ENCODE assay signal across 18 cellular contexts in the genomic region with DNA sequence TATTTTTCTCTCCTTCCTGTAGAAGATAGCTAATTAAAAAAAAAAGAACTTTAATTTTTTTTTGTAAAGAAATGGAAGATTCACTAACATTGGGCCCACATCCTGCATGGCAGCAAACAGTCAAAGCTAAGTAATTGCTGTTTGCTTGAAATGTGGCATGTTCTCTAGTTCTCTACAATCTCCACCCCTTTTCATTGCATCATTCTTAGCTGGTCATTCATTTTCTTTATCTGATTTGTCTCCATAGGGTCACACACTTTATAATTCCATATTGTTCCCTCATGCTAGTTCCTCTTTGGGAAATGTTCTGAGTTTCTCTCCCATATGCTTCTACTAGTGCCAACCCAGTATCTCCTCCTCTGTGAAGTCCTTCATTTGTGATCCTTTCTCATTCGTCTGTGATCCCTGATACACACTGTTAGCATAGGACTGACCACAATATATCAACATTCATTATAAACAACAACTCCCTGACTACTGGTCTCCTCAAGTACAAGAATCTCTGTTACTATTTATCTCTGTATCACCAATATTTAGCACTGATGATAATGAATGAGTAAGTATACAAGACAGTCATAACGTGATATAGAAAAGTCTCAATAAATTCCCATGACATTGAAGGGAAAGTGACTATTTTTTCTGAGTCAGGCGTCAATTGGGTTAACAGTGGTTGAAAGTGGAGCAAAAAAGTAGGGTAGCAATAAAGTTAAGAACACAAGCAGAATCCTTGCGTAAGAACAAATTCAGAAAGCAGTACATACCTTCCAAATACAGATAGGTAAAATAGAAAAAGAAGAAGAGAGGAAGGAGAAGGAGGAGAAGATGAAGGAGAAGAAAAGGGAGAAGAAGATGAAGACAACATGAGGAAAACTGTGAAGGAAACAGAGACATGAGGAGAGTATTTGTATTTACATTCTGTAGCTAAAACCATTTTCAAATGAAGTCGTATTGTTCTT. TPM values are rescaled to one million over a fixed set of nuclear protein-coding genes. Genes with fewer than 3 reads are reported as not detected.
DNase-seq lines count a peak whose midpoint lies in the region; ATAC-seq and TF ChIP-seq lines count a peak whose summit lies in the region.
"Had no signal": no experiment of that assay in that cellular context is flagged by ENCODE, and none has a peak within 500 bp of the region (broad histone marks: within the 10 kb centered on the region; RNA-seq: fewer than 3 reads in every experiment).

No MANE protein-coding gene starts in this region.

- ATAC-seq in activated CD8-positive, alpha-beta T cell treated with anti-CD3 and anti-CD28 coated beads for 36 hours, result peak; percentile 21
- ATAC-seq in activated CD8-positive, alpha-beta T cell treated with anti-CD3 and anti-CD28 coated beads, Interleukin-2, amount 10 ng/mL, durations not matched to agents 7 days and 5 days, result no peak
- ATAC-seq in HG03280 (IDR thresholded peaks at IDR 0.05; ENCODE audit: unreplicated experiment) (no peak), HG02973 (IDR thresholded peaks at IDR 0.05; ENCODE audit: unreplicated experiment) (no peak)
- ATAC-seq: left ventricle myocardium superior, pancreas had no signal

- intact Hi-C loops in activated CD8-positive, alpha-beta T cell treated with anti-CD3 and anti-CD28 coated beads for 36 hours (cut with micrococcal nuclease), result loop anchor here (2.0 to 5.0 kb wide), 2 partner anchors 15 to 61 kb away; no protein-coding TSS in a partner anchor
- intact Hi-C loops in activated T-helper 1 cell treated with anti-CD3 and anti-CD28 coated beads, Interleukin-12 subunit alpha, Interleukin-12 subunit beta, Interleukin-2, Interleukin-4 antibody, amounts not matched to agents 30 ng/mL and 10 ng/mL and 1 ng/mL, durations not matched to agents 14 hours and 24 hours and 36 hours (cut with micrococcal nuclease), result no loop called here
- intact Hi-C loops in transverse colon (cut with DNase I; ENCODE audit: low total_unique reads), result no loop called here

- peak overlapping the region; percentile 44 for H3K9ac ChIP-seq in Loucy (ENCODE audit: low read depth, low read length, poor library complexity, severe bottlenecking)

- no peaks in the 10 kb centered on the region for H3K27me3 Mint-ChIP-seq in activated CD8-positive, alpha-beta T cell treated with anti-CD3 and anti-CD28 coated beads for 36 hours
- no peaks in the 10 kb centered on the region for H3K27me3 Mint-ChIP-seq in activated CD8-positive, alpha-beta T cell treated with anti-CD3 and anti-CD28 coated beads, Interleukin-2, amount 10 ng/mL, durations not matched to agents 7 days and 5 days (ENCODE audit: low read depth)
- no peaks in the 10 kb centered on the region for H3K27me3 Mint-ChIP-seq in activated T-helper 1 cell treated with anti-CD3 and anti-CD28 coated beads, Interleukin-12 subunit alpha, Interleukin-12 subunit beta, Interleukin-2, Interleukin-4 antibody, amounts not matched to agents 30 ng/mL and 10 ng/mL and 1 ng/mL, durations not matched to agents 14 hours and 24 hours and 36 hours (ENCODE audit: insufficient read depth)

- H4K20me1 ChIP-seq in Loucy (ENCODE audit: insufficient read depth, low read length, poor library complexity, severe bottlenecking), result no peaks in the 10 kb centered on the region
- no peaks in the 10 kb centered on the region for H4K20me1 ChIP-seq in osteoblast (ENCODE audit: insufficient read depth, low read length)

- in situ Hi-C loops in transverse colon (cut with MboI; ENCODE audit: low pct_ligation_motif_present in 1 of 4, low pct_unique_long_range_greater_than_20kb in 1 of 4, low sequenced_read_pairs in 3 of 4), result loop anchor here (10.0 to 25.0 kb wide), 3 partner anchors 264 to 289 kb away; no protein-coding TSS in a partner anchor

- H3K27me3 ChIP-seq in Loucy (ENCODE audit: insufficient read depth, low read length, poor library complexity, severe bottlenecking), result no peaks in the 10 kb centered on the region
- no peaks in the 10 kb centered on the region for H3K27me3 ChIP-seq in osteoblast (ENCODE audit: insufficient read depth, low read length)
- no peaks in the 10 kb centered on the region for H3K27me3 ChIP-seq in transverse colon
- H3K27me3 ChIP-seq: pancreas, spleen had no signal

- H3K4me3 ChIP-seq in Loucy (ENCODE audit: low read length, poor library complexity, severe bottlenecking) (no peak overlapping the region), osteoblast (ENCODE audit: insufficient read depth, low read length) (no peak overlapping the region), transverse colon (no peak overlapping the region)
- H3K4me3 ChIP-seq: HAP-1, pancreas, spleen had no signal

- no peaks in the 10 kb centered on the region for H3F3A ChIP-seq in Loucy (ENCODE audit: low read depth)

- H3K36me3 Mint-ChIP-seq in activated CD8-positive, alpha-beta T cell treated with anti-CD3 and anti-CD28 coated beads for 36 hours (ENCODE audit: low read depth), result peaks cover 4% of the 10 kb centered on the region
- H3K36me3 Mint-ChIP-seq in activated CD8-positive, alpha-beta T cell treated with anti-CD3 and anti-CD28 coated beads, Interleukin-2, amount 10 ng/mL, durations not matched to agents 7 days and 5 days (ENCODE audit: low read depth), result peaks cover 5% of the 10 kb centered on the region
- H3K36me3 Mint-ChIP-seq in activated T-helper 1 cell treated with anti-CD3 and anti-CD28 coated beads, Interleukin-12 subunit alpha, Interleukin-12 subunit beta, Interleukin-2, Interleukin-4 antibody, amounts not matched to agents 30 ng/mL and 10 ng/mL and 1 ng/mL, durations not matched to agents 14 hours and 24 hours and 36 hours (ENCODE audit: low read depth), result peaks cover 8% of the 10 kb centered on the region

- CTCF ChIA-PET in activated CD8-positive, alpha-beta T cell treated with anti-CD3 and anti-CD28 coated beads for 36 hours (lab: Charles Lee), result interaction anchor here (1.1 to 2.8 kb wide), 7 partner anchors 9 to 60 kb away, joined by 3 to 20 read pairs (median 11); no protein-coding TSS in a partner anchor
- CTCF ChIA-PET in activated CD8-positive, alpha-beta T cell treated with anti-CD3 and anti-CD28 coated beads, Interleukin-2, amount 10 ng/mL, durations not matched to agents 7 days and 5 days (lab: Charles Lee), result interaction anchor here (0.9 to 4.2 kb wide), 10 partner anchors 9 to 66 kb away, joined by 3 to 40 read pairs (median 8); a partner anchor contains a TSS

- H3K4me1 Mint-ChIP-seq in activated CD8-positive, alpha-beta T cell treated with anti-CD3 and anti-CD28 coated beads for 36 hours (ENCODE audit: low read depth), result peaks cover 60% of the 10 kb centered on the region
- peaks cover 49% of the 10 kb centered on the region for H3K4me1 Mint-ChIP-seq in activated CD8-positive, alpha-beta T cell treated with anti-CD3 and anti-CD28 coated beads, Interleukin-2, amount 10 ng/mL, durations not matched to agents 7 days and 5 days (ENCODE audit: low read depth)
- H3K4me1 Mint-ChIP-seq in activated T-helper 1 cell treated with anti-CD3 and anti-CD28 coated beads, Interleukin-12 subunit alpha, Interleukin-12 subunit beta, Interleukin-2, Interleukin-4 antibody, amounts not matched to agents 30 ng/mL and 10 ng/mL and 1 ng/mL, durations not matched to agents 14 hours and 24 hours and 36 hours (ENCODE audit: low read depth), result peaks cover 57% of the 10 kb centered on the region

- TF ChIP-seq EP300 in transverse colon (IDR thresholded peaks at IDR 0.05; ENCODE audit: low read depth), result no peak

- H3K4me2 ChIP-seq in Loucy (ENCODE audit: low read depth, low read length, poor library complexity, severe bottlenecking) (peak overlapping the region; percentile 45), osteoblast (ENCODE audit: insufficient read depth, low read length) (no peak overlapping the region)

- H3K27ac Mint-ChIP-seq in activated CD8-positive, alpha-beta T cell treated with anti-CD3 and anti-CD28 coated beads for 36 hours, result peak overlapping the region; percentile 70
- no peak overlapping the region for H3K27ac Mint-ChIP-seq in activated CD8-positive, alpha-beta T cell treated with anti-CD3 and anti-CD28 coated beads, Interleukin-2, amount 10 ng/mL, durations not matched to agents 7 days and 5 days
- H3K27ac Mint-ChIP-seq in activated T-helper 1 cell treated with anti-CD3 and anti-CD28 coated beads, Interleukin-12 subunit alpha, Interleukin-12 subunit beta, Interleukin-2, Interleukin-4 antibody, amounts not matched to agents 30 ng/mL and 10 ng/mL and 1 ng/mL, durations not matched to agents 14 hours and 24 hours and 36 hours, result peak overlapping the region; percentile 72

- H3K4me3 Mint-ChIP-seq in activated CD8-positive, alpha-beta T cell treated with anti-CD3 and anti-CD28 coated beads for 36 hours, result no peak overlapping the region
- H3K4me3 Mint-ChIP-seq in activated CD8-positive, alpha-beta T cell treated with anti-CD3 and anti-CD28 coated beads, Interleukin-2, amount 10 ng/mL, durations not matched to agents 7 days and 5 days, result no peak overlapping the region
- no peak overlapping the region for H3K4me3 Mint-ChIP-seq in activated T-helper 1 cell treated with anti-CD3 and anti-CD28 coated beads, Interleukin-12 subunit alpha, Interleukin-12 subunit beta, Interleukin-2, Interleukin-4 antibody, amounts not matched to agents 30 ng/mL and 10 ng/mL and 1 ng/mL, durations not matched to agents 14 hours and 24 hours and 36 hours

- POLR2A ChIA-PET in activated CD8-positive, alpha-beta T cell treated with anti-CD3 and anti-CD28 coated beads for 36 hours (lab: Charles Lee), result interaction anchor here (0.6 to 2.7 kb wide), 10 partner anchors 12 to 150 kb away, joined by 3 to 19 read pairs (median 4); a partner anchor contains a TSS
- POLR2A ChIA-PET in activated CD8-positive, alpha-beta T cell treated with anti-CD3 and anti-CD28 coated beads, Interleukin-2, amount 10 ng/mL, durations not matched to agents 7 days and 5 days (lab: Charles Lee), result interaction anchor here (0.6 to 2.3 kb wide), 11 partner anchors 10 to 302 kb away, joined by 3 to 16 read pairs (median 5); a partner anchor contains a TSS

- DNase-seq in activated CD8-positive, alpha-beta T cell treated with anti-CD3 and anti-CD28 coated beads for 36 hours, result no peak
- DNase-seq in activated CD8-positive, alpha-beta T cell treated with anti-CD3 and anti-CD28 coated beads, Interleukin-2, amount 10 ng/mL, durations not matched to agents 7 days and 5 days, result no peak
- no peak for DNase-seq in activated T-helper 1 cell treated with anti-CD3 and anti-CD28 coated beads, Interleukin-12 subunit alpha, Interleukin-12 subunit beta, Interleukin-2, Interleukin-4 antibody, amounts not matched to agents 30 ng/mL and 10 ng/mL and 1 ng/mL, durations not matched to agents 14 hours and 24 hours and 36 hours (ENCODE audit: low spot score)
- DNase-seq in osteoblast (ENCODE audit: insufficient read length, low spot score, missing footprints) (no peak), transverse colon (no peak)
- DNase-seq: ACHN; activated naive CD4-positive, alpha-beta T cell treated with anti-CD3 and anti-CD28 coated beads, Interleukin-2, amount 50 U/mL, for 16 hours; effector CD8-positive, alpha-beta T cell; left ventricle myocardium superior; pancreas; spleen; stimulated activated naive CD4-positive, alpha-beta T cell; T1000 had no signal

- H3K9me3 Mint-ChIP-seq in activated CD8-positive, alpha-beta T cell treated with anti-CD3 and anti-CD28 coated beads for 36 hours, result peaks cover 8% of the 10 kb centered on the region
- H3K9me3 Mint-ChIP-seq in activated CD8-positive, alpha-beta T cell treated with anti-CD3 and anti-CD28 coated beads, Interleukin-2, amount 10 ng/mL, durations not matched to agents 7 days and 5 days (ENCODE audit: insufficient read depth), result no peaks in the 10 kb centered on the region
- peaks cover 11% of the 10 kb centered on the region for H3K9me3 Mint-ChIP-seq in activated T-helper 1 cell treated with anti-CD3 and anti-CD28 coated beads, Interleukin-12 subunit alpha, Interleukin-12 subunit beta, Interleukin-2, Interleukin-4 antibody, amounts not matched to agents 30 ng/mL and 10 ng/mL and 1 ng/mL, durations not matched to agents 14 hours and 24 hours and 36 hours

- no peak for TF ChIP-seq POLR2A in transverse colon (IDR thresholded peaks at IDR 0.05)

- peaks cover 15% of the 10 kb centered on the region for H3K79me2 ChIP-seq in Loucy (ENCODE audit: insufficient read depth, low read length)
- H3K79me2 ChIP-seq in osteoblast (ENCODE audit: insufficient read depth, low read length), result no peaks in the 10 kb centered on the region

- H3K9me3 ChIP-seq in Loucy (ENCODE audit: insufficient read depth, low read depth, low read length), result peaks cover 2% of the 10 kb centered on the region; the same call in 1 of the 2 replicates
- H3K9me3 ChIP-seq in osteoblast (ENCODE audit: low read depth, low read length), result no peaks in the 10 kb centered on the region
- H3K9me3 ChIP-seq in transverse colon, result peaks cover 0 to 4% of the 10 kb centered on the region in 2 donors
- H3K9me3 ChIP-seq: pancreas had no signal

- TF ChIP-seq CTCF in activated CD8-positive, alpha-beta T cell treated with anti-CD3 and anti-CD28 coated beads for 36 hours (IDR thresholded peaks at IDR 0.05), result no peak
- TF ChIP-seq CTCF in Loucy (conservative IDR thresholded peaks at IDR 0.05; ENCODE audit: low read length) (no peak), osteoblast (IDR thresholded peaks at IDR 0.05; ENCODE audit: extremely low read depth, low read depth, low read length) (no peak), transverse colon (IDR thresholded peaks at IDR 0.05) (no peak)

- 70 to 81% methylated on average over 5 of the region's 5 CpGs for WGBS in transverse colon (ENCODE audit: low coverage in 1 of 2), 2 donors

- H3K36me3 ChIP-seq in Loucy (ENCODE audit: insufficient read depth, low read length) (no peaks in the 10 kb centered on the region), osteoblast (ENCODE audit: insufficient read depth, low read length) (no peaks in the 10 kb centered on the region), transverse colon (no peaks in the 10 kb centered on the region)
- H3K36me3 ChIP-seq: HAP-1, pancreas, spleen had no signal

- H2AFZ ChIP-seq in Loucy (ENCODE audit: low read length), result peak overlapping the region; percentile 44; the same call in 1 of the 2 replicates
- peak overlapping the region; percentile 40 for H2AFZ ChIP-seq in osteoblast (ENCODE audit: low read length)

- no peak overlapping the region for H3K27ac ChIP-seq in osteoblast (ENCODE audit: low read depth, low read length)
- no peak overlapping the region for H3K27ac ChIP-seq in transverse colon
- H3K27ac ChIP-seq: pancreas, spleen had no signal

- H3K4me1 ChIP-seq in Loucy (ENCODE audit: insufficient read depth, low read length, poor library complexity, severe bottlenecking) (peaks cover 56% of the 10 kb centered on the region), osteoblast (ENCODE audit: insufficient read depth, low read length) (peaks cover 8% of the 10 kb centered on the region), transverse colon (peaks cover 0 to 11% (median 0%) of the 10 kb centered on the region in 4 donors)
- H3K4me1 ChIP-seq: HAP-1 had no signal

- no peaks in the 10 kb centered on the region for H3K9me2 ChIP-seq in Loucy (replicated peaks; ENCODE audit: low read depth, low read length)

RNA-seq across cellular contexts. Expression of a gene that starts 33.2 kb away (rescaled TPM):
- total RNA-seq in activated CD8-positive, alpha-beta T cell treated with anti-CD3 and anti-CD28 coated beads for 36 hours, result 10 to 100 TPM; 50.9 to 53.6 TPM
- 1 to 10 TPM; 7.5 to 8.2 TPM for total RNA-seq in activated CD8-positive, alpha-beta T cell treated with anti-CD3 and anti-CD28 coated beads, Interleukin-2, amount 10 ng/mL, durations not matched to agents 7 days and 5 days
- 57.3 and 60.4 TPM in 2 replicates for total RNA-seq in activated T-helper 1 cell treated with anti-CD3 and anti-CD28 coated beads, Interleukin-12 subunit alpha, Interleukin-12 subunit beta, Interleukin-2, Interleukin-4 antibody, amounts not matched to agents 30 ng/mL and 10 ng/mL and 1 ng/mL, durations not matched to agents 14 hours and 24 hours and 36 hours
- total RNA-seq in osteoblast (under 0.01 and 0.36 TPM in 2 replicates), transverse colon (10 to 100 TPM; 20.9 to 64.1 (median 46.6) TPM)
- total RNA-seq: G401 had no signal
